In the genomic region with DNA sequence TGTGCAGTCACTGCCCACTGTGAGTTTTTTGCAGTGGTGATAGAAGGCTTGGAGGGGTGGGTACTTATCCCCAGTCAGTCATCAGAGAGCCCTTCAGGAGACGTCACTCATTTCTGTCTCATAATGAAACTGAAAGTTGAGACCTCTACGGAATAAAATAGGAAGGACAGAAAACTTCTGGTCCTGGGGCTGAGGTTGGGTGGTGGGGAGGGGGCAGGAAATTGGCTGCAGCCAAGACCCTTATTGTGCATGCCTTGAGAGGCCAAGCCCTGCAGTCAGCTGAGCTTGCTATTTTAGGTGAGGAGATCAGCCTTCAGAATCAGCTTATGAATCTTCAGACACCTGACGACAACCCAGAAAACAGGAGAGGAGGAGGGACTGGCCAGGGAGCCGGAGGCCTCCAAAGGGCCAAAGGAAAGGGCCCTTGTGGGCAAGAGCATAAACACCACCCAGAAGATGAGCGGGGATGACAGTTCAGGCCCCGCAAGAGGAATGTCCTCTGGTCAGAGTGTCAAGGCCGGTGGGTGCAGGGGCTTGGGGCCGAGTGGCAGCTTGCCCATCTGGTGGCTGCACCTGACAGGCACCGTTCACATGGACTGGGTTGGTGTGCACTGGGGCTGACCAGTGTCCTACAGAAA, we compare ENCODE assay signal across 8 cellular contexts. TPM values are rescaled to one million over a fixed set of nuclear protein-coding genes. Genes with fewer than 3 reads are reported as not detected.
A peak's percentile ranks its signal among the peaks of the same experiment; 100 is the strongest.
DNase-seq lines count a peak whose midpoint lies in the region; ATAC-seq lines count a peak whose summit lies in the region.

No MANE protein-coding gene starts in this region.

- DNase-seq in globus pallidus (ENCODE audit: low spot score) = peak; percentile 42
- DNase-seq in NCI-H1417 (lab: John Stamatoyannopoulos, UW) = no peak
- DNase-seq in occipital lobe (lab: John Stamatoyannopoulos, UW) = no peak
- DNase-seq in COR-L47 (lab: John Stamatoyannopoulos, UW) = no peak
- no peak for DNase-seq in HuH-7.5 (ENCODE audit: low spot score)

- H3K27ac ChIP-seq in HUES6 (ENCODE audit: low read depth, low read length) = peak overlapping the region; percentile 64; the same call in 1 of the 2 replicates

- ATAC-seq in GM19468 (IDR thresholded peaks at IDR 0.05; ENCODE audit: extremely low read depth, unreplicated experiment) = peak; percentile 47

- H3K4me1 ChIP-seq in HUES6 (ENCODE audit: control insufficient read depth, insufficient read depth, low read length) = peaks cover 55% of the 10 kb centered on the region

- H3K4me3 ChIP-seq in GM08714 (ENCODE audit: low read length) (peak overlapping the region; percentile 34; the same call in 1 of the 2 replicates), HUES6 (ENCODE audit: low read depth, low read length) (no peak overlapping the region)

- H3K27me3 ChIP-seq in HUES6 (ENCODE audit: control insufficient read depth, insufficient read depth, low read length) = no peaks in the 10 kb centered on the region

- no peaks in the 10 kb centered on the region for H3K9me3 ChIP-seq in HUES6 (ENCODE audit: control insufficient read depth, insufficient read depth, low read depth, low read length)

- no peaks in the 10 kb centered on the region for H3K36me3 ChIP-seq in HUES6 (ENCODE audit: control insufficient read depth, insufficient read depth, low read length)

- H3K9ac ChIP-seq in HUES6 (ENCODE audit: low read length) = peak overlapping the region; percentile 34

RNA-seq across cellular contexts. Expression of gene ADA2, which starts 17.9 kb away (rescaled TPM):
- total RNA-seq in occipital lobe = 3.4 TPM
